ENCODE assay signal across 13 cellular contexts in genomic region chr4:123481034-123481433, GRCh38.
DNase-seq lines count a peak whose midpoint lies in the region; ATAC-seq and TF ChIP-seq lines count a peak whose summit lies in the region.
"Had no signal": no experiment of that assay in that cellular context is flagged by ENCODE, and none has a peak within 500 bp of the region (broad histone marks: within the 10 kb centered on the region; RNA-seq: fewer than 3 reads in every experiment).

No MANE protein-coding gene starts in this region.

- H3K4me1 ChIP-seq in H9 (ENCODE audit: insufficient read depth, low read length) (peaks cover 3% of the 10 kb centered on the region; the same call in 1 of the 2 replicates), psoas muscle (peaks cover 12% of the 10 kb centered on the region)

- intact Hi-C loops in psoas muscle (cut with DNase I): no loop called here

- H3K56ac ChIP-seq in H9 (ENCODE audit: insufficient read length, low read depth, low read length): no peak overlapping the region

- H4K20me1 ChIP-seq in H9 (ENCODE audit: control insufficient read depth, insufficient read depth, insufficient read length): no peaks in the 10 kb centered on the region

- no peak overlapping the region for H2AK5ac ChIP-seq in H9 (ENCODE audit: insufficient read length, low read length)

- no peak overlapping the region for H3K4me3 ChIP-seq in astrocyte of the cerebellum (ENCODE audit: low read depth, low read length)
- no peak overlapping the region for H3K4me3 ChIP-seq in psoas muscle

- ATAC-seq in psoas muscle: no peak
- ATAC-seq: sciatic nerve had no signal

- in situ Hi-C loops in astrocyte of the cerebellum (cut with HindIII; ENCODE audit: low sequenced_read_pairs): no loop called here

- H3K36me3 Mint-ChIP-seq in H9 (ENCODE audit: insufficient read depth in 1 of 3, low read depth in 3 of 3): no peaks in the 10 kb centered on the region

- no peak overlapping the region for H2AFZ ChIP-seq in H9 (ENCODE audit: low read length)

- H2BK12ac ChIP-seq in H9 (ENCODE audit: insufficient read length, low read depth, low read length): no peak overlapping the region

- no peaks in the 10 kb centered on the region for H3K36me3 ChIP-seq in psoas muscle (ENCODE audit: insufficient read depth in 1 of 2, low read depth in 1 of 2)

- H3K23me2 ChIP-seq in H9 (ENCODE audit: insufficient read length, low read depth, low read length, poor library complexity, severe bottlenecking): no peaks in the 10 kb centered on the region

- no peak overlapping the region for H3K23ac ChIP-seq in H9 (ENCODE audit: insufficient read length, low read depth, low read length)

- H4K8ac ChIP-seq in H9 (replicated peaks; ENCODE audit: insufficient read length, low read depth, low read length): no peak overlapping the region

- H4K5ac ChIP-seq in H9 (ENCODE audit: insufficient read length, low read depth, low read length): no peak overlapping the region

- H3K9ac ChIP-seq in H9 (ENCODE audit: extremely low read depth, insufficient read length, low read length): no peak overlapping the region

- H3K4me1 Mint-ChIP-seq in H9: peaks cover 13 to 17% of the 10 kb centered on the region in 2 experiments
- H3K4me1 Mint-ChIP-seq: central memory CD8-positive, alpha-beta T cell had no signal

- DNase-seq in EL (peak; percentile 74), HT1080 (ENCODE audit: low read depth) (peak; percentile 88), astrocyte of the cerebellum (ENCODE audit: low read depth) (peak; percentile 65), kidney glomerular epithelial cell (lab: John Stamatoyannopoulos, UW) (peak; percentile 61), H9 (no peak), psoas muscle (no peak)
- no peak for DNase-seq in stimulated activated CD4-positive, alpha-beta T cell treated with anti-CD3 and anti-CD28 coated beads, Interleukin-1b, Interleukin-23, amount 100 ng/mL, for 48 hours
- DNase-seq: activated T-cell treated with anti-CD3 and anti-CD28 coated beads, Interleukin-2, amount 50 U/mL, for 24 hours; NCI-H1436 treated with DMSO at 0.1 percent for 48 hours; NCI-H748 treated with DMSO at 0.1 percent for 48 hours; Right ventricle myocardium superior had no signal

- H2BK15ac ChIP-seq in H9 (ENCODE audit: low read depth, low read length): no peak overlapping the region

- WGBS in H9 (ENCODE audit: extremely low coverage, insufficient read length, low lambda C conversion rate): no CpG with 5 or more reads among the region's 3 CpGs
- WGBS in psoas muscle, 3 donors: 96 to 100% (median 98%) methylated on average over 3 of the region's 3 CpGs

- H3K4me2 ChIP-seq in H9 (ENCODE audit: insufficient read depth, insufficient read length, low read length): no peak overlapping the region

- H3K27me3 ChIP-seq in H9 (ENCODE audit: insufficient read depth, low read length) (no peaks in the 10 kb centered on the region), psoas muscle (ENCODE audit: insufficient read depth in 3 of 3, low read length in 2 of 3) (no peaks in the 10 kb centered on the region)

- no peak overlapping the region for H4K91ac ChIP-seq in H9 (ENCODE audit: insufficient read length, low read depth, low read length)

- H3K18ac ChIP-seq in H9 (ENCODE audit: insufficient read length, low read depth, low read length): no peak overlapping the region

- H3K79me2 ChIP-seq in H9 (ENCODE audit: insufficient read depth, low read length): no peaks in the 10 kb centered on the region

- no peaks in the 10 kb centered on the region for H3K27me3 Mint-ChIP-seq in H9 (ENCODE audit: low read depth)
- H3K27me3 Mint-ChIP-seq: activated T-cell treated with anti-CD3 and anti-CD28 coated beads, Interleukin-2, amount 50 U/mL, for 24 hours had no signal

- no peak overlapping the region for H3K14ac ChIP-seq in H9 (ENCODE audit: insufficient read depth, low read length)

- no peak for TF ChIP-seq CTCF in astrocyte of the cerebellum (IDR thresholded peaks at IDR 0.05; ENCODE audit: low read depth, low read length, missing control alignments)
- no peak for TF ChIP-seq CTCF in H9 (conservative IDR thresholded peaks at IDR 0.05)
- no peak for TF ChIP-seq CTCF in psoas muscle (IDR thresholded peaks at IDR 0.05)

- H3K4ac ChIP-seq in H9 (ENCODE audit: low read depth, low read length): no peak overlapping the region

- H2BK120ac ChIP-seq in H9 (ENCODE audit: low read depth, low read length, poor library complexity, severe bottlenecking): no peak overlapping the region

- H3K27ac ChIP-seq in H9 (ENCODE audit: insufficient read length, low read depth, low read length) (no peak overlapping the region), psoas muscle (no peak overlapping the region)

- no peak overlapping the region for H3K27ac Mint-ChIP-seq in H9
- H3K27ac Mint-ChIP-seq: activated T-cell treated with anti-CD3 and anti-CD28 coated beads, Interleukin-2, amount 50 U/mL, for 24 hours had no signal

- H3K9me3 ChIP-seq in H9 (ENCODE audit: control insufficient read depth, low read depth, low read length) (no peaks in the 10 kb centered on the region), psoas muscle (no peaks in the 10 kb centered on the region)

- H3K4me3 Mint-ChIP-seq in H9: no peak overlapping the region
- H3K4me3 Mint-ChIP-seq: activated T-cell treated with anti-CD3 and anti-CD28 coated beads, Interleukin-2, amount 50 U/mL, for 24 hours; central memory CD8-positive, alpha-beta T cell had no signal

- H2BK20ac ChIP-seq in H9 (ENCODE audit: low read depth, low read length, poor library complexity, severe bottlenecking): no peak overlapping the region

- H3K79me1 ChIP-seq in H9 (ENCODE audit: insufficient read depth, low read depth, low read length, poor library complexity, severe bottlenecking): no peaks in the 10 kb centered on the region

- H3K9me3 Mint-ChIP-seq in H9: no peaks in the 10 kb centered on the region
- H3K9me3 Mint-ChIP-seq: activated T-cell treated with anti-CD3 and anti-CD28 coated beads, Interleukin-2, amount 50 U/mL, for 24 hours; central memory CD8-positive, alpha-beta T cell had no signal

- no peak overlapping the region for H3T11ph ChIP-seq in H9 (ENCODE audit: low read length)

- H2BK5ac ChIP-seq in H9 (ENCODE audit: insufficient read length, low read length): no peak overlapping the region

Comparison
In these comparisons a context has a peak if more than half of its experiments do, and no peak if none do; other contexts are left out.
1. DNase-seq: peak in EL (single experiment), HT1080 (single experiment), astrocyte of the cerebellum (single experiment) and kidney glomerular epithelial cell (single experiment); none in H9 (single experiment), psoas muscle (0 of 2) and stimulated activated CD4-positive, alpha-beta T cell treated with anti-CD3 and anti-CD28 coated beads, Interleukin-1b, Interleukin-23, amount 100 ng/mL, for 48 hours (single experiment).